ENCODE assay signal across 3 cellular contexts in genomic region chr19:35051268-35051667, GRCh38.
TF ChIP-seq lines count a peak whose summit lies in the region.

No MANE protein-coding gene starts in this region.

TF ChIP-seq in HEK293, 187 proteins besides CTCF, POLR2A, EP300 and RAD21:
- TF ChIP-seq ZNF280D (tag by site-specific recombination; IDR thresholded peaks at IDR 0.05) (0 out of 2 replicates have a peak, but pooled peaks have one; percentile 57), ZNF121 (tag by site-specific recombination; IDR thresholded peaks at IDR 0.05) (peak; percentile 98)
TF ChIP-seq in HEK293: peak in this region for 2; not testable (repeated sequence) for 185.

TF ChIP-seq in K562, 482 proteins besides CTCF, POLR2A, EP300 and RAD21:
- TF ChIP-seq BCOR (IDR thresholded peaks at IDR 0.05) = peak; percentile 72
- TF ChIP-seq RBM25 (IDR thresholded peaks at IDR 0.05; ENCODE audit: low read depth, low read length, severe bottlenecking) = peak; percentile 46
- peak; percentile 97 for TF ChIP-seq ZNF121 (CRISPR knock-in tag; conservative IDR thresholded peaks at IDR 0.05)

TF ChIP-seq in HepG2, 621 proteins besides CTCF, POLR2A, EP300 and RAD21:
- TF ChIP-seq ZMYM3 (CRISPR knock-in tag; IDR thresholded peaks at IDR 0.05) (0 out of 2 replicates have a peak, but pooled peaks have one; percentile 19), ZNF460 (CRISPR knock-in tag; IDR thresholded peaks at IDR 0.05; ENCODE audit: borderline replicate concordance) (peak; percentile 46; the same call in 1 of the 2 replicates), ZNF121 (CRISPR knock-in tag; IDR thresholded peaks at IDR 0.05) (peak; percentile 89)
TF ChIP-seq in HepG2: peak in this region for 3; not testable (repeated sequence) for 618.
